ENCODE assay signal across 1 cellular context in genomic region chrX:19680580-19680979, GRCh38.
TF ChIP-seq lines count a peak whose summit lies in the region.

No MANE protein-coding gene starts in this region.

TF ChIP-seq in A549, 52 proteins besides CTCF, POLR2A, EP300 and RAD21 (continued from another document):
- TF ChIP-seq, protein P1, sequence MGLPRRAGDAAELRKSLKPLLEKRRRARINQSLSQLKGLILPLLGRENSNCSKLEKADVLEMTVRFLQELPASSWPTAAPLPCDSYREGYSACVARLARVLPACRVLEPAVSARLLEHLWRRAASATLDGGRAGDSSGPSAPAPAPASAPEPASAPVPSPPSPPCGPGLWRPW (IDR thresholded peaks at IDR 0.05): no peak
- TF ChIP-seq, protein P2, sequence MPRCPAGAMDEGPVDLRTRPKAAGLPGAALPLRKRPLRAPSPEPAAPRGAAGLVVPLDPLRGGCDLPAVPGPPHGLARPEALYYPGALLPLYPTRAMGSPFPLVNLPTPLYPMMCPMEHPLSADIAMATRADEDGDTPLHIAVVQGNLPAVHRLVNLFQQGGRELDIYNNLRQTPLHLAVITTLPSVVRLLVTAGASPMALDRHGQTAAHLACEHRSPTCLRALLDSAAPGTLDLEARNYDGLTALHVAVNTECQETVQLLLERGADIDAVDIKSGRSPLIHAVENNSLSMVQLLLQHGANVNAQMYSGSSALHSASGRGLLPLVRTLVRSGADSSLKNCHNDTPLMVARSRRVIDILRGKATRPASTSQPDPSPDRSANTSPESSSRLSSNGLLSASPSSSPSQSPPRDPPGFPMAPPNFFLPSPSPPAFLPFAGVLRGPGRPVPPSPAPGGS (IDR thresholded peaks at IDR 0.05): no peak
